In genomic region chr13:21033866-21034601, GRCh38 we compare ENCODE assay signal across 9 cellular contexts. TPM values are rescaled to one million over a fixed set of nuclear protein-coding genes. Genes with fewer than 3 reads are reported as not detected.
DNase-seq lines count a peak whose midpoint lies in the region; ATAC-seq and TF ChIP-seq lines count a peak whose summit lies in the region.
"Had no signal": no experiment of that assay in that cellular context is flagged by ENCODE, and none has a peak within 500 bp of the region (broad histone marks: within the 10 kb centered on the region; RNA-seq: fewer than 3 reads in every experiment).

No MANE protein-coding gene starts in this region.

- no peaks in the 10 kb centered on the region for H3K9me3 ChIP-seq in heart left ventricle

- DNase-seq in Daoy (ENCODE audit: low read depth): peak; percentile 41
- DNase-seq in SW480 (ENCODE audit: low spot score): peak; percentile 93
- no peak for DNase-seq in heart left ventricle
- peak; percentile 92 for DNase-seq in renal cortical epithelial cell (ENCODE audit: low read depth)
- no peak for DNase-seq in NCI-H82 treated with DMSO at 0.1 percent for 48 hours (lab: John Stamatoyannopoulos, UW; ENCODE audit: unreplicated experiment)
- DNase-seq in activated T-cell treated with anti-CD3 and anti-CD28 coated beads, Interleukin-2, amount 50 U/mL, for 1 hour: no peak
- no peak for DNase-seq in activated T-cell treated with anti-CD3 and anti-CD28 coated beads, Interleukin-2, amount 50 U/mL, for 48 hours
- DNase-seq in NCI-H2081 treated with DMSO at 0.1 percent for 48 hours (lab: John Stamatoyannopoulos, UW): no peak
- DNase-seq: activated CD4-positive, alpha-beta T cell treated with anti-CD3 and anti-CD28 coated beads, Interleukin-2, amount 50 U/mL, for 1 hour had no signal

- no peak for TF ChIP-seq CTCF in heart left ventricle (IDR thresholded peaks at IDR 0.05)

- H3K36me3 ChIP-seq in heart left ventricle: no peaks in the 10 kb centered on the region

- no peaks in the 10 kb centered on the region for H3K27me3 ChIP-seq in heart left ventricle

- no peak overlapping the region for H3K4me3 ChIP-seq in heart left ventricle

- ATAC-seq in heart left ventricle: peak; percentile 21 to 43 (median 36)

- H3K27ac ChIP-seq in heart left ventricle: peak overlapping the region; percentile 44 to 87 (median 78)

- H3K4me1 ChIP-seq in heart left ventricle: peaks cover 17 to 80% (median 65%) of the 10 kb centered on the region in 12 donors

- 25 to 45% (median 39%) methylated on average over 11 to 12 of the region's 12 CpGs for WGBS in heart left ventricle, 4 donors

- intact Hi-C loops in heart left ventricle (cut with DNase I): loop anchor here in 2 of 10 donors (2.0 to 10.0 kb wide), 2 partner anchors 27 to 101 kb away; partner anchors contain the start of gene LATS2 (in 1 of the 2)

- no peak for TF ChIP-seq POLR2A in heart left ventricle (IDR thresholded peaks at IDR 0.05)

RNA-seq across cellular contexts. Expression of gene LATS2, which starts 27.4 kb away (rescaled TPM):
- 4.6 and 5.4 TPM in 2 replicates for total RNA-seq in Daoy (2014; rRNA removed; shearing (Covaris generic))
- total RNA-seq in heart left ventricle (10 to 100 TPM; 16.6 to 35.6 (median 27.1) TPM), renal cortical epithelial cell (12.5 and 27.1 TPM in 2 replicates)
- 10 to 100 TPM in 1 of 2 donors, 1 to 10 TPM in 1; 7.8 to 22.9 TPM for polyA plus RNA-seq in heart left ventricle

Comparison
In these comparisons a context has a peak if more than half of its experiments do, and no peak if none do; other contexts are left out.
1. DNase-seq: peak in Daoy (single experiment), SW480 (single experiment) and renal cortical epithelial cell (single experiment); none in heart left ventricle (0 of 5), NCI-H82 treated with DMSO at 0.1 percent for 48 hours (single experiment), activated T-cell treated with anti-CD3 and anti-CD28 coated beads, Interleukin-2, amount 50 U/mL, for 1 hour (single experiment), activated T-cell treated with anti-CD3 and anti-CD28 coated beads, Interleukin-2, amount 50 U/mL, for 48 hours (0 of 2) and NCI-H2081 treated with DMSO at 0.1 percent for 48 hours (single experiment).